Comparison of ENCODE assay signal across 15 cellular contexts in the genomic region with DNA sequence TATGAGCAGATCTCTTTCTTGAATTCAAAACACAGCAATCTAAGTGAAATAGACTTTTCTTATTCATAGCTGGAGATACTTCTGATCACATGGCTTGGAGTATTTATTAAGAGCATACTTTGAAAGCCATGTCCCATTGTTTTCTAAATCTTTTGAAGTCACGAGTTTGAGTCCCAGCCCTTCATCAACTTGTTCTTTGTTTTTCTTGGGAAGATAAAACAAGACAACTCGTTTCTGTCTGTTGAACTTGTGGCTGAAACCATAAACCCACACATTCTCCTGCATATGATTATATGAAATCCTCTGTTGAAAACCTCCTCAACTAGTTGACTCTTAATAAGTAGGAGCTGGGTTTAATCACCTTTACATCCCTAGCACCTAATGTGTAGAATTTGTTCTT. TPM values are rescaled to one million over a fixed set of nuclear protein-coding genes. Genes with fewer than 3 reads are reported as not detected.
DNase-seq lines count a peak whose midpoint lies in the region; ATAC-seq and TF ChIP-seq lines count a peak whose summit lies in the region.
"Had no signal": no experiment of that assay in that cellular context is flagged by ENCODE, and none has a peak within 500 bp of the region (broad histone marks: within the 10 kb centered on the region; RNA-seq: fewer than 3 reads in every experiment).

No MANE protein-coding gene starts in this region.

- CTCF ChIA-PET in SK-N-SH (lab: Yijun Ruan, JAX) = no interaction called here

- peaks cover 14% of the 10 kb centered on the region for H3F3A ChIP-seq in SK-N-SH (replicated peaks; ENCODE audit: insufficient read depth)

- H3K27ac ChIP-seq in Karpas-422 (ENCODE audit: low read length) = peak overlapping the region; percentile 79
- peak overlapping the region; percentile 95 for H3K27ac ChIP-seq in foreskin keratinocyte
- H3K27ac ChIP-seq in suprapubic skin = peak overlapping the region; percentile 93
- peak overlapping the region in 1 of 2 experiments; percentile 19; a peak in 1 of 4 replicates for H3K27ac ChIP-seq in SK-N-SH (ENCODE audit: low read depth in 2 of 2, low read length in 1 of 2)

- TF ChIP-seq CTCF in foreskin keratinocyte (conservative IDR thresholded peaks at IDR 0.05) = no peak
- TF ChIP-seq CTCF in suprapubic skin (IDR thresholded peaks at IDR 0.05) = no peak
- TF ChIP-seq CTCF in GM13976 (IDR thresholded peaks at IDR 0.05; ENCODE audit: borderline replicate concordance, control extremely low read depth, extremely low read depth, insufficient read depth, missing control alignments) = no peak
- TF ChIP-seq CTCF in SK-N-SH (IDR thresholded peaks at IDR 0.05) = no peak

- H3K4me1 ChIP-seq in Karpas-422 (ENCODE audit: low read length) (peaks cover 75% of the 10 kb centered on the region), adipocyte (ENCODE audit: control insufficient read depth, insufficient read depth, low read length) (peaks cover 46% of the 10 kb centered on the region), foreskin keratinocyte (peaks cover 26% of the 10 kb centered on the region), suprapubic skin (peaks cover 61% of the 10 kb centered on the region), SK-N-SH (ENCODE audit: control insufficient read depth in 1 of 2, insufficient read depth in 2 of 2, low read depth in 1 of 2, low read length in 1 of 2) (peaks cover 5 to 12% of the 10 kb centered on the region in 2 experiments)
- H3K4me1 ChIP-seq: BE2C had no signal

- H4K20me1 ChIP-seq in Karpas-422 (ENCODE audit: insufficient read depth, low read depth, low read length) = peaks cover 9% of the 10 kb centered on the region; the same call in 1 of the 2 replicates
- no peaks in the 10 kb centered on the region for H4K20me1 ChIP-seq in SK-N-SH (ENCODE audit: insufficient read depth)

- POLR2A ChIA-PET in SK-N-SH (lab: Yijun Ruan, JAX) = no interaction called here

- DNase-seq in Karpas-422 (no peak), adipocyte (ENCODE audit: low read depth) (no peak), foreskin keratinocyte (no peak), suprapubic skin (ENCODE audit: low spot score in 2 of 2) (no peak), GM13976 (ENCODE audit: low spot score) (no peak), SK-N-SH (no peak), H4 (ENCODE audit: low spot score) (no peak)
- DNase-seq: activated CD4-positive, alpha-beta T cell treated with anti-CD3 and anti-CD28 coated beads, Interleukin-2, amount 10 ng/mL, durations not matched to agents 7 days and 5 days; BE2C; mucosa of descending colon; NCI-H1048; NCI-H526; sigmoid colon; stimulated activated CD4-positive, alpha-beta T cell treated with anti-CD3 and anti-CD28 coated beads, Interleukin-2, amount 100 ng/mL, for 48 hours had no signal

- H3K36me3 ChIP-seq in Karpas-422 (ENCODE audit: insufficient read depth, low read length) = peaks cover 23% of the 10 kb centered on the region
- no peaks in the 10 kb centered on the region for H3K36me3 ChIP-seq in adipocyte (ENCODE audit: control insufficient read depth, insufficient read depth, low read length, severe bottlenecking)
- H3K36me3 ChIP-seq in suprapubic skin = no peaks in the 10 kb centered on the region
- H3K36me3 ChIP-seq in SK-N-SH (replicated peaks in 1 of 2; ENCODE audit: control insufficient read depth in 1 of 2, insufficient read depth in 2 of 2, low read length in 1 of 2) = no peaks in the 10 kb centered on the region
- H3K36me3 ChIP-seq: BE2C, sigmoid colon had no signal

- ATAC-seq in foreskin keratinocyte = no peak
- ATAC-seq: mucosa of descending colon, Panc1 had no signal

- peaks cover 76% of the 10 kb centered on the region for H3K79me2 ChIP-seq in Karpas-422 (ENCODE audit: low read length)
- no peaks in the 10 kb centered on the region for H3K79me2 ChIP-seq in SK-N-SH (ENCODE audit: insufficient read depth)

- 50% methylated on average over 2 of the region's 2 CpGs for WGBS in suprapubic skin
- 43% methylated on average over 2 of the region's 2 CpGs for WGBS in SK-N-SH (ENCODE audit: low lambda C conversion rate)

- no peak for TF ChIP-seq EP300 in suprapubic skin (IDR thresholded peaks at IDR 0.05)
- TF ChIP-seq EP300 in SK-N-SH (IDR thresholded peaks at IDR 0.05; ENCODE audit: borderline replicate concordance in 1 of 2, low read depth in 1 of 2, low read length in 1 of 2) = no peak

- TF ChIP-seq RAD21 in SK-N-SH (IDR thresholded peaks at IDR 0.05; ENCODE audit: low read length) = no peak

- H3K9me2 ChIP-seq in Karpas-422 (replicated peaks; ENCODE audit: insufficient read depth, low read length) (no peaks in the 10 kb centered on the region), SK-N-SH (no peaks in the 10 kb centered on the region)

- in situ Hi-C loops in GM13976 (cut with MboI; ENCODE audit: low sequenced_read_pairs, unreplicated experiment) = no loop called here

- peak overlapping the region; percentile 78 for H3K4me2 ChIP-seq in Karpas-422 (ENCODE audit: low read depth, low read length, poor library complexity, severe bottlenecking)
- no peak overlapping the region for H3K4me2 ChIP-seq in SK-N-SH

- H3K9ac ChIP-seq in Karpas-422 (ENCODE audit: low read length) (peak overlapping the region; percentile 85), adipocyte (ENCODE audit: low read length) (no peak overlapping the region), SK-N-SH (no peak overlapping the region)

- no peak for TF ChIP-seq POLR2A in suprapubic skin (IDR thresholded peaks at IDR 0.05)

- H3K9me3 ChIP-seq in Karpas-422 (ENCODE audit: low read length) (no peaks in the 10 kb centered on the region), adipocyte (ENCODE audit: control insufficient read depth, low read length) (no peaks in the 10 kb centered on the region), suprapubic skin (no peaks in the 10 kb centered on the region), SK-N-SH (no peaks in the 10 kb centered on the region)
- H3K9me3 ChIP-seq: BE2C, mucosa of descending colon, sigmoid colon had no signal

- H3K27me3 ChIP-seq in Karpas-422 (ENCODE audit: low read length) (no peaks in the 10 kb centered on the region), adipocyte (replicated peaks; ENCODE audit: control insufficient read depth, insufficient read depth, low read length) (no peaks in the 10 kb centered on the region), foreskin keratinocyte (no peaks in the 10 kb centered on the region), suprapubic skin (no peaks in the 10 kb centered on the region), SK-N-SH (ENCODE audit: insufficient read depth) (no peaks in the 10 kb centered on the region)

- H3K4me3 ChIP-seq in Karpas-422 (ENCODE audit: low read length) (peak overlapping the region; percentile 94), adipocyte (ENCODE audit: low read length) (peak overlapping the region; percentile 85), suprapubic skin (peak overlapping the region; percentile 61), SK-N-SH (ENCODE audit: low read depth in 2 of 2, low read length in 1 of 2) (peak overlapping the region in 1 of 2 experiments; percentile 67; a peak in 1 of 4 replicates)
- H3K4me3 ChIP-seq: mucosa of descending colon had no signal

- H2AFZ ChIP-seq in Karpas-422 (ENCODE audit: low read length) (no peak overlapping the region), SK-N-SH (ENCODE audit: low read depth) (no peak overlapping the region)

TF ChIP-seq in SK-N-SH, 30 proteins besides CTCF, POLR2A, EP300 and RAD21 (continues in another document):
- TF ChIP-seq JUND (IDR thresholded peaks at IDR 0.05) (no peak), RFX5 (IDR thresholded peaks at IDR 0.05; ENCODE audit: low read length) (no peak), POLR2AphosphoS5 (IDR thresholded peaks at IDR 0.05; ENCODE audit: low read depth, low read length) (no peak), CHD2 (IDR thresholded peaks at IDR 0.05; ENCODE audit: low read length, partially characterized antibody) (no peak), TAF1 (IDR thresholded peaks at IDR 0.05; ENCODE audit: borderline replicate concordance, low read depth, low read length) (no peak), TEAD4 (IDR thresholded peaks at IDR 0.05; ENCODE audit: borderline replicate concordance, insufficient read depth) (no peak), YY1 (IDR thresholded peaks at IDR 0.05; ENCODE audit: low read depth) (no peak), RXRA (IDR thresholded peaks at IDR 0.05; ENCODE audit: borderline replicate concordance, low read depth) (no peak), NFIC (IDR thresholded peaks at IDR 0.05; ENCODE audit: borderline replicate concordance) (no peak)
- TF ChIP-seq, protein P1, sequence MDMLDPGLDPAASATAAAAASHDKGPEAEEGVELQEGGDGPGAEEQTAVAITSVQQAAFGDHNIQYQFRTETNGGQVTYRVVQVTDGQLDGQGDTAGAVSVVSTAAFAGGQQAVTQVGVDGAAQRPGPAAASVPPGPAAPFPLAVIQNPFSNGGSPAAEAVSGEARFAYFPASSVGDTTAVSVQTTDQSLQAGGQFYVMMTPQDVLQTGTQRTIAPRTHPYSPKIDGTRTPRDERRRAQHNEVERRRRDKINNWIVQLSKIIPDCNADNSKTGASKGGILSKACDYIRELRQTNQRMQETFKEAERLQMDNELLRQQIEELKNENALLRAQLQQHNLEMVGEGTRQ (IDR thresholded peaks at IDR 0.05; ENCODE audit: borderline replicate concordance, low read depth, low read length) = no peak
- TF ChIP-seq, protein P2, sequence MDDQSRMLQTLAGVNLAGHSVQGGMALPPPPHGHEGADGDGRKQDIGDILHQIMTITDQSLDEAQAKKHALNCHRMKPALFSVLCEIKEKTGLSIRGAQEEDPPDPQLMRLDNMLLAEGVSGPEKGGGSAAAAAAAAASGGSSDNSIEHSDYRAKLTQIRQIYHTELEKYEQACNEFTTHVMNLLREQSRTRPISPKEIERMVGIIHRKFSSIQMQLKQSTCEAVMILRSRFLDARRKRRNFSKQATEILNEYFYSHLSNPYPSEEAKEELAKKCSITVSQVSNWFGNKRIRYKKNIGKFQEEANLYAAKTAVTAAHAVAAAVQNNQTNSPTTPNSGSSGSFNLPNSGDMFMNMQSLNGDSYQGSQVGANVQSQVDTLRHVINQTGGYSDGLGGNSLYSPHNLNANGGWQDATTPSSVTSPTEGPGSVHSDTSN (IDR thresholded peaks at IDR 0.05) = no peak

RNA-seq across cellular contexts. Expression of a gene that starts 3.3 kb away (rescaled TPM):
- total RNA-seq in Karpas-422 (2014; rRNA removed; shearing (Covaris generic); ENCODE audit: low replicate concordance) = 28.1 and 36.4 TPM in 2 replicates
- 17.5 and 18.0 TPM in 2 replicates for total RNA-seq in foreskin keratinocyte
- 5.7 and 6.7 TPM in 2 replicates for polyA plus RNA-seq in foreskin keratinocyte
- 10 to 100 TPM; 27.8 to 48.4 (median 38.7) TPM for total RNA-seq in suprapubic skin
- polyA plus RNA-seq in SK-N-SH (2012; rRNA removed) = 1.2 and 1.8 TPM in 2 replicates
- polyA plus RNA-seq in SK-N-SH (2012; cell fraction: cytosol; rRNA removed) = 1.6 and 2.0 TPM in 2 replicates
- polyA plus RNA-seq in SK-N-SH (2012; cell fraction: nucleus; rRNA removed) = 2.0 and 3.7 TPM in 2 replicates
- 0.27 and 0.31 TPM in 2 replicates for total RNA-seq in H4 (2014; rRNA removed; shearing (Covaris generic))

Comparison
In these comparisons a context has a peak if more than half of its experiments do, and no peak if none do; other contexts are left out.
1. RNA of a gene that starts 3.3 kb away (total RNA-seq): 27.8 to 48.4 TPM in suprapubic skin, 28.1 to 36.4 TPM in Karpas-422 and 17.5 to 18.0 TPM in foreskin keratinocyte; 0.27 to 0.31 TPM in H4; every median in the first group is over 10 times any median in the second.